12 cellular contexts compared by ENCODE assay signal in the genomic region with DNA sequence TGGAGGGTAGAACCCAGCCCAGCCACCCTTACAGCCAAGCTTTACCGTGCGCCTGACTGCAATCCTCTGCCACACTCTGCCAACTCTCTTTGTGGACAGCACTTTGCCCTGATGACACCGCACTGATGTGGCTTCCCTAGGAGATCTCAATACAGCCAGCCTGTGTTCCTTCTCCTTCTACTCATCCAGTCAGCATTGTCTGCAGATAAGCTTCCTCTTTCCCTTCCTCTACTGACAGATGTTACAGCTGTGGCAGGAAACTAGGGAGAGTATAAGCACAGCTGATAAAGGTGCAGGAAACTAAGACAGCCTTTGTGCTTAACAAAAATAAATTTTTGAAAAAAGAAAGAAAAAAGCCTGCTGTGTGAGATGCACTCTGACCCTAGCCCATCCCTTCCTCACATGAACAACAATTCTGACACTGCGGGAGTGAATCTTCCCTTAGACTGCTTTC. TPM values are rescaled to one million over a fixed set of nuclear protein-coding genes. Genes with fewer than 3 reads are reported as not detected.
DNase-seq lines count a peak whose midpoint lies in the region; FAIRE-seq and TF ChIP-seq lines count a peak whose summit lies in the region.
"Had no signal": no experiment of that assay in that cellular context is flagged by ENCODE, and none has a peak within 500 bp of the region (broad histone marks: within the 10 kb centered on the region; RNA-seq: fewer than 3 reads in every experiment).

No MANE protein-coding gene starts in this region.

- intact Hi-C loops in activated CD4-positive, alpha-beta T cell treated with anti-CD3 and anti-CD28 coated beads, Interleukin-2, amount 10 ng/mL, durations not matched to agents 24 days and 14 days (cut with micrococcal nuclease): no loop called here
- intact Hi-C loops in endothelial cell of umbilical vein (cut with micrococcal nuclease): loop anchor here (1.0 kb wide), 1 partner anchor 49 kb away; a partner anchor contains a TSS

- dilution Hi-C loops in endothelial cell of umbilical vein (cut with MboI; ENCODE audit: extremely low pct_ligation_motif_present, low sequenced_read_pairs): no loop called here

- H3K36me3 Mint-ChIP-seq in activated CD4-positive, alpha-beta T cell treated with anti-CD3 and anti-CD28 coated beads, Interleukin-2, amount 10 ng/mL, durations not matched to agents 24 days and 14 days (ENCODE audit: low read depth): peaks cover 53% of the 10 kb centered on the region
- H3K36me3 Mint-ChIP-seq in osteocyte (ENCODE audit: unreplicated experiment): peaks cover 39% of the 10 kb centered on the region

- H3K9me3 Mint-ChIP-seq in activated CD4-positive, alpha-beta T cell treated with anti-CD3 and anti-CD28 coated beads, Interleukin-2, amount 10 ng/mL, durations not matched to agents 24 days and 14 days: no peaks in the 10 kb centered on the region
- no peaks in the 10 kb centered on the region for H3K9me3 Mint-ChIP-seq in osteocyte (ENCODE audit: unreplicated experiment)
- H3K9me3 Mint-ChIP-seq: activated T-cell treated with anti-CD3 and anti-CD28 coated beads, Interleukin-2, amount 50 U/mL, for 72 hours had no signal

- H3K4me1 ChIP-seq in endothelial cell of umbilical vein (ENCODE audit: control insufficient read depth, extremely low read depth, insufficient read depth, low read length): peaks cover 17% of the 10 kb centered on the region

- peak overlapping the region; percentile 37 for H3K27ac ChIP-seq in endothelial cell of umbilical vein (ENCODE audit: insufficient read depth, low read depth, low read length)
- H3K27ac ChIP-seq: A549, SK-N-MC had no signal

- DNase-seq in activated CD4-positive, alpha-beta T cell treated with anti-CD3 and anti-CD28 coated beads, Interleukin-2, amount 10 ng/mL, durations not matched to agents 24 days and 14 days: no peak
- DNase-seq in activated CD4-positive, alpha-beta T cell treated with anti-CD3 and anti-CD28 coated beads for 48 hours: no peak
- DNase-seq in SIG-M5 treated with dmso at 0.1 percent for 504 hours (lab: John Stamatoyannopoulos, UW; ENCODE audit: unreplicated experiment) (peak; percentile 80), endothelial cell of umbilical vein (ENCODE audit: low read depth, low spot score) (peak; percentile 84), osteocyte (ENCODE audit: extremely low spot score, unreplicated experiment) (peak; percentile 38), AG08396 (ENCODE audit: low spot score) (no peak), mesenteric fat pad (ENCODE audit: low spot score) (no peak), NCI-H1694 treated with DMSO at 0.1 percent for 48 hours (lab: John Stamatoyannopoulos, UW) (no peak)
- DNase-seq: activated T-cell treated with anti-CD3 and anti-CD28 coated beads, Interleukin-2, amount 50 U/mL, for 72 hours; trophoblast cell had no signal

- no peak overlapping the region for H3K4me2 ChIP-seq in endothelial cell of umbilical vein (ENCODE audit: insufficient read depth, low read length)
- H3K4me2 ChIP-seq: A549 had no signal

- no peak for TF ChIP-seq CTCF in endothelial cell of umbilical vein (IDR thresholded peaks at IDR 0.05; ENCODE audit: extremely low read depth in 1 of 2, insufficient read depth in 1 of 2, low read depth in 1 of 2, low read length in 2 of 2)
- TF ChIP-seq CTCF in osteocyte (IDR thresholded peaks at IDR 0.05): no peak

- H3K27me3 ChIP-seq in endothelial cell of umbilical vein (ENCODE audit: control insufficient read depth in 2 of 2, insufficient read depth in 2 of 2, low read length in 2 of 2): no peaks in the 10 kb centered on the region

- TF ChIP-seq POLR2A in endothelial cell of umbilical vein (IDR thresholded peaks at IDR 0.05; ENCODE audit: low read depth, low read length): peak; percentile 63

- POLR2A ChIA-PET in endothelial cell of umbilical vein (lab: Charles Lee): interaction anchor here (0.6 to 1.0 kb wide), 2 partner anchors 22 to 98 kb away, joined by 3 to 10 read pairs; no protein-coding TSS in a partner anchor

- H4K20me1 ChIP-seq in endothelial cell of umbilical vein (replicated peaks; ENCODE audit: control insufficient read depth, extremely low read depth, insufficient read depth, low read length): no peaks in the 10 kb centered on the region

- H3K9me1 ChIP-seq in endothelial cell of umbilical vein (replicated peaks; ENCODE audit: control insufficient read depth, extremely low read depth, insufficient read depth, low read length): no peaks in the 10 kb centered on the region

- H3K9me3 ChIP-seq in endothelial cell of umbilical vein (replicated peaks; ENCODE audit: control insufficient read depth, insufficient read depth, low read length): no peaks in the 10 kb centered on the region
- H3K9me3 ChIP-seq: A549 had no signal

- peak overlapping the region; percentile 26 for H3K27ac Mint-ChIP-seq in activated CD4-positive, alpha-beta T cell treated with anti-CD3 and anti-CD28 coated beads, Interleukin-2, amount 10 ng/mL, durations not matched to agents 24 days and 14 days
- H3K27ac Mint-ChIP-seq in osteocyte (ENCODE audit: unreplicated experiment): no peak overlapping the region

- no peak overlapping the region for H3K4me3 Mint-ChIP-seq in activated CD4-positive, alpha-beta T cell treated with anti-CD3 and anti-CD28 coated beads, Interleukin-2, amount 10 ng/mL, durations not matched to agents 24 days and 14 days
- H3K4me3 Mint-ChIP-seq in osteocyte (ENCODE audit: unreplicated experiment): no peak overlapping the region
- H3K4me3 Mint-ChIP-seq: activated T-cell treated with anti-CD3 and anti-CD28 coated beads, Interleukin-2, amount 50 U/mL, for 72 hours had no signal

- no peaks in the 10 kb centered on the region for H3K27me3 Mint-ChIP-seq in activated CD4-positive, alpha-beta T cell treated with anti-CD3 and anti-CD28 coated beads, Interleukin-2, amount 10 ng/mL, durations not matched to agents 24 days and 14 days
- no peaks in the 10 kb centered on the region for H3K27me3 Mint-ChIP-seq in osteocyte (ENCODE audit: unreplicated experiment)

- H3K79me2 ChIP-seq in endothelial cell of umbilical vein (ENCODE audit: control insufficient read depth, insufficient read depth, low read length): peaks cover 2% of the 10 kb centered on the region

- no peak overlapping the region for H2AFZ ChIP-seq in endothelial cell of umbilical vein (ENCODE audit: low read depth, low read length)

- peaks cover 11% of the 10 kb centered on the region for H3K4me1 Mint-ChIP-seq in activated CD4-positive, alpha-beta T cell treated with anti-CD3 and anti-CD28 coated beads, Interleukin-2, amount 10 ng/mL, durations not matched to agents 24 days and 14 days
- peaks cover 12% of the 10 kb centered on the region for H3K4me1 Mint-ChIP-seq in osteocyte (ENCODE audit: unreplicated experiment)

- no peak overlapping the region for H3K9ac ChIP-seq in endothelial cell of umbilical vein (replicated peaks; ENCODE audit: extremely low read depth, insufficient read depth, low read length)

- no TSS peak for BruUV-seq in endothelial cell of umbilical vein (replicated peaks; lab: Mats Ljungman, UMichigan)

- peaks cover 25 to 29% of the 10 kb centered on the region in 2 experiments for H3K36me3 ChIP-seq in endothelial cell of umbilical vein (ENCODE audit: control insufficient read depth in 2 of 2, extremely low read depth in 1 of 2, insufficient read depth in 2 of 2, low read length in 2 of 2)

- FAIRE-seq in endothelial cell of umbilical vein (lab: Jason Lieb, UNC): peak; percentile 72
- FAIRE-seq: A549 had no signal

- CTCF ChIA-PET in endothelial cell of umbilical vein (lab: Charles Lee): interaction anchor here (0.6 to 2.1 kb wide), 6 partner anchors 16 to 164 kb away, joined by 3 to 9 read pairs (median 5); a partner anchor contains a TSS

- H3K4me3 ChIP-seq in endothelial cell of umbilical vein (replicated peaks in 1 of 3; ENCODE audit: insufficient read depth in 1 of 3, low read depth in 1 of 3, low read length in 3 of 3): no peak overlapping the region
- H3K4me3 ChIP-seq: A549, SK-N-MC had no signal

TF ChIP-seq in endothelial cell of umbilical vein, 7 proteins besides CTCF, POLR2A, EP300 and RAD21 (continues in another document):
- TF ChIP-seq JUN (IDR thresholded peaks at IDR 0.05; ENCODE audit: borderline replicate concordance, insufficient read depth, insufficient read length, low read depth): peak; percentile 39
- no peak for TF ChIP-seq EZH2 (IDR thresholded peaks at IDR 0.05; ENCODE audit: borderline replicate concordance, low read depth, low read length, severe bottlenecking)
- TF ChIP-seq FOS (IDR thresholded peaks at IDR 0.05; ENCODE audit: borderline replicate concordance, insufficient read depth, low read length): peak; percentile 82
- TF ChIP-seq, protein P1, sequence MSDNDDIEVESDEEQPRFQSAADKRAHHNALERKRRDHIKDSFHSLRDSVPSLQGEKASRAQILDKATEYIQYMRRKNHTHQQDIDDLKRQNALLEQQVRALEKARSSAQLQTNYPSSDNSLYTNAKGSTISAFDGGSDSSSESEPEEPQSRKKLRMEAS (IDR thresholded peaks at IDR 0.05; ENCODE audit: insufficient read depth, insufficient read length): no peak
- TF ChIP-seq POLR2AphosphoS5 (IDR thresholded peaks at IDR 0.05; ENCODE audit: insufficient read depth, low read depth, low read length): peak; percentile 67

RNA-seq across cellular contexts. Expression of a gene that starts 25.0 kb away (rescaled TPM):
- total RNA-seq in activated CD4-positive, alpha-beta T cell treated with anti-CD3 and anti-CD28 coated beads, Interleukin-2, amount 10 ng/mL, durations not matched to agents 24 days and 14 days: 4.4 and 4.9 TPM in 2 replicates
- 20.0 and 21.4 TPM in 2 replicates for total RNA-seq in endothelial cell of umbilical vein
- 22.0 and 26.2 TPM in 2 replicates for polyA plus RNA-seq in endothelial cell of umbilical vein
- 15.0 and 17.9 TPM in 2 replicates for polyA plus RNA-seq in endothelial cell of umbilical vein (2011; cell fraction: cytosol; rRNA removed)
- 20.6 and 24.9 TPM in 2 replicates for polyA plus RNA-seq in endothelial cell of umbilical vein (2011; cell fraction: nucleus; rRNA removed)
- polyA plus RNA-seq in endothelial cell of umbilical vein (2012): 13.1 and 14.3 TPM in 2 replicates
- 39.9 and 42.9 TPM in 2 replicates for polyA minus RNA-seq in endothelial cell of umbilical vein
- polyA minus RNA-seq in endothelial cell of umbilical vein (2011; cell fraction: cytosol; rRNA and poly(A)+ RNA removed): 2.3 TPM
- 24.7 and 29.5 TPM in 2 replicates for polyA minus RNA-seq in endothelial cell of umbilical vein (2011; cell fraction: nucleus; rRNA and poly(A)+ RNA removed)
- total RNA-seq in osteocyte: 20.7 and 22.4 TPM in 2 replicates
- total RNA-seq in mesenteric fat pad: 21.9 TPM

RNA-seq across cellular contexts. Expression of a gene that starts 48.6 kb away (rescaled TPM):
- 79.9 and 81.1 TPM in 2 replicates for total RNA-seq in activated CD4-positive, alpha-beta T cell treated with anti-CD3 and anti-CD28 coated beads, Interleukin-2, amount 10 ng/mL, durations not matched to agents 24 days and 14 days
- total RNA-seq in endothelial cell of umbilical vein: 170 and 176 TPM in 2 replicates
- 87.9 and 121 TPM in 2 replicates for polyA plus RNA-seq in endothelial cell of umbilical vein
- 146 and 156 TPM in 2 replicates for polyA plus RNA-seq in endothelial cell of umbilical vein (2011; cell fraction: cytosol; rRNA removed)
- polyA plus RNA-seq in endothelial cell of umbilical vein (2011; cell fraction: nucleus; rRNA removed): 56.9 and 61.2 TPM in 2 replicates
- polyA plus RNA-seq in endothelial cell of umbilical vein (2012): 240 and 279 TPM in 2 replicates
- 64.0 and 108 TPM in 2 replicates for polyA minus RNA-seq in endothelial cell of umbilical vein
- 33.6 TPM for polyA minus RNA-seq in endothelial cell of umbilical vein (2011; cell fraction: cytosol; rRNA and poly(A)+ RNA removed)
- polyA minus RNA-seq in endothelial cell of umbilical vein (2011; cell fraction: nucleus; rRNA and poly(A)+ RNA removed): 40.2 and 52.6 TPM in 2 replicates
- total RNA-seq in osteocyte: 128 and 132 TPM in 2 replicates
- 216 TPM for total RNA-seq in mesenteric fat pad

Comparison
In these comparisons a context has a peak if more than half of its experiments do, and no peak if none do; other contexts are left out.
1. DNase-seq: peak in SIG-M5 treated with dmso at 0.1 percent for 504 hours (single experiment), endothelial cell of umbilical vein (single experiment) and osteocyte (single experiment); none in activated CD4-positive, alpha-beta T cell treated with anti-CD3 and anti-CD28 coated beads, Interleukin-2, amount 10 ng/mL, durations not matched to agents 24 days and 14 days (single experiment), activated CD4-positive, alpha-beta T cell treated with anti-CD3 and anti-CD28 coated beads for 48 hours (single experiment), AG08396 (single experiment), mesenteric fat pad (single experiment) and NCI-H1694 treated with DMSO at 0.1 percent for 48 hours (single experiment).